Comparison of ENCODE assay signal across 8 cellular contexts in genomic region chr1:201828451-201828819, GRCh38. TPM values are rescaled to one million over a fixed set of nuclear protein-coding genes. Genes with fewer than 3 reads are reported as not detected.
DNase-seq lines count a peak whose midpoint lies in the region; ATAC-seq and TF ChIP-seq lines count a peak whose summit lies in the region.

No MANE protein-coding gene starts in this region.

- H3K4me1 Mint-ChIP-seq in CD4-positive, alpha-beta T cell (ENCODE audit: low read depth) = peaks cover 42% of the 10 kb centered on the region
- H3K4me1 Mint-ChIP-seq in naive thymus-derived CD8-positive, alpha-beta T cell = peaks cover 13 to 50% (median 40%) of the 10 kb centered on the region in 4 donors

- H3K27ac Mint-ChIP-seq in CD4-positive, alpha-beta T cell = peak overlapping the region; percentile 88
- peak overlapping the region in 8 of 10 donors; percentile 29 to 94 (median 78) for H3K27ac Mint-ChIP-seq in naive thymus-derived CD8-positive, alpha-beta T cell

- peak overlapping the region; percentile 95 for H3K4me3 Mint-ChIP-seq in CD4-positive, alpha-beta T cell
- peak overlapping the region in 8 of 10 donors; percentile 87 to 98 (median 96) for H3K4me3 Mint-ChIP-seq in naive thymus-derived CD8-positive, alpha-beta T cell

- intact Hi-C loops in CD4-positive, alpha-beta T cell (cut with DNase I, micrococcal nuclease) = loop anchor here in 1 of 2 experiments (2.0 to 10.0 kb wide), 3 partner anchors 154 to 516 kb away; partner anchors contain the start of genes PPP1R12B, RNPEP and UBE2T

- TF ChIP-seq CTCF in CD4-positive, alpha-beta T cell (IDR thresholded peaks at IDR 0.05) = no peak

- CTCF ChIA-PET in CD4-positive, alpha-beta T cell (lab: Charles Lee) = interaction anchor here (1.0 to 2.3 kb wide), 2 partner anchors 13 to 56 kb away, joined by 4 to 10 read pairs; no protein-coding TSS in a partner anchor

- no peak overlapping the region for H3K27ac ChIP-seq in CD4-positive, alpha-beta T cell (ENCODE audit: low read depth, low read length)

- H3K4me3 ChIP-seq in adipocyte (ENCODE audit: low read length) = peak overlapping the region; percentile 99

- H3K27me3 ChIP-seq in CD4-positive, alpha-beta T cell (ENCODE audit: control insufficient read depth, insufficient read depth, low read length) = no peaks in the 10 kb centered on the region
- no peaks in the 10 kb centered on the region for H3K27me3 ChIP-seq in adipocyte (replicated peaks; ENCODE audit: control insufficient read depth, insufficient read depth, low read length)

- POLR2A ChIA-PET in CD4-positive, alpha-beta T cell (lab: Charles Lee) = no interaction called here
- POLR2A ChIA-PET in naive thymus-derived CD8-positive, alpha-beta T cell (lab: Charles Lee) = no interaction called here

- H3K9ac ChIP-seq in adipocyte (ENCODE audit: low read length) = peak overlapping the region; percentile 99

- H3K36me3 ChIP-seq in adipocyte (ENCODE audit: control insufficient read depth, insufficient read depth, low read length, severe bottlenecking) = peaks cover 7% of the 10 kb centered on the region

- H3K36me3 Mint-ChIP-seq in CD4-positive, alpha-beta T cell (ENCODE audit: low read depth) = peaks cover 7% of the 10 kb centered on the region
- no peaks in the 10 kb centered on the region for H3K36me3 Mint-ChIP-seq in naive thymus-derived CD8-positive, alpha-beta T cell

- H3K4me1 ChIP-seq in adipocyte (ENCODE audit: control insufficient read depth, insufficient read depth, low read length) = peaks cover 56% of the 10 kb centered on the region

- DNase-seq in CD4-positive, alpha-beta T cell = no peak
- DNase-seq in HT1080 (ENCODE audit: low read depth) (peak; percentile 10), adipocyte (ENCODE audit: low read depth) (no peak), medulla oblongata (ENCODE audit: extremely low spot score) (no peak), left lobe of liver (ENCODE audit: low spot score) (no peak), NCI-H2171 treated with DMSO at 0.1 percent for 48 hours (lab: John Stamatoyannopoulos, UW) (no peak)
- DNase-seq in naive thymus-derived CD8-positive, alpha-beta T cell = no peak

- no peaks in the 10 kb centered on the region for H3K9me3 Mint-ChIP-seq in CD4-positive, alpha-beta T cell
- no peaks in the 10 kb centered on the region for H3K9me3 Mint-ChIP-seq in naive thymus-derived CD8-positive, alpha-beta T cell

- no peak for ATAC-seq in CD4-positive, alpha-beta T cell (ENCODE audit: poor library complexity)
- no peak for ATAC-seq in naive thymus-derived CD8-positive, alpha-beta T cell
- ATAC-seq in left lobe of liver (no peak), GM18511 (IDR thresholded peaks at IDR 0.05; ENCODE audit: unreplicated experiment) (no peak)

- no peaks in the 10 kb centered on the region for H3K27me3 Mint-ChIP-seq in CD4-positive, alpha-beta T cell
- no peaks in the 10 kb centered on the region for H3K27me3 Mint-ChIP-seq in naive thymus-derived CD8-positive, alpha-beta T cell

- H3K9me3 ChIP-seq in CD4-positive, alpha-beta T cell (ENCODE audit: control insufficient read depth, low read length) = no peaks in the 10 kb centered on the region
- no peaks in the 10 kb centered on the region for H3K9me3 ChIP-seq in adipocyte (ENCODE audit: control insufficient read depth, low read length)

RNA-seq across cellular contexts. Expression of gene IPO9, which starts 0.5 kb away (rescaled TPM):
- total RNA-seq in CD4-positive, alpha-beta T cell = 10 to 100 TPM; 17.1 to 20.1 TPM
- 30.1 and 38.9 TPM in 2 replicates for total RNA-seq in HT1080 (2014; rRNA removed; shearing (Covaris generic))
- polyA plus RNA-seq in HT1080 (2015; cell fraction: cytosol; rRNA removed) = 26.7 and 31.1 TPM in 2 replicates
- polyA plus RNA-seq in HT1080 (2015; cell fraction: nucleus; rRNA removed) = 48.8 and 53.8 TPM in 2 replicates
- total RNA-seq in naive thymus-derived CD8-positive, alpha-beta T cell = 10 to 100 TPM; 40.7 to 40.8 TPM
- 10 to 100 TPM; 14.4 to 22.5 (median 14.7) TPM for polyA plus RNA-seq in naive thymus-derived CD8-positive, alpha-beta T cell
- 21.3 TPM for total RNA-seq in left lobe of liver
